Comparison of ENCODE assay signal across 8 cellular contexts in the genomic region with DNA sequence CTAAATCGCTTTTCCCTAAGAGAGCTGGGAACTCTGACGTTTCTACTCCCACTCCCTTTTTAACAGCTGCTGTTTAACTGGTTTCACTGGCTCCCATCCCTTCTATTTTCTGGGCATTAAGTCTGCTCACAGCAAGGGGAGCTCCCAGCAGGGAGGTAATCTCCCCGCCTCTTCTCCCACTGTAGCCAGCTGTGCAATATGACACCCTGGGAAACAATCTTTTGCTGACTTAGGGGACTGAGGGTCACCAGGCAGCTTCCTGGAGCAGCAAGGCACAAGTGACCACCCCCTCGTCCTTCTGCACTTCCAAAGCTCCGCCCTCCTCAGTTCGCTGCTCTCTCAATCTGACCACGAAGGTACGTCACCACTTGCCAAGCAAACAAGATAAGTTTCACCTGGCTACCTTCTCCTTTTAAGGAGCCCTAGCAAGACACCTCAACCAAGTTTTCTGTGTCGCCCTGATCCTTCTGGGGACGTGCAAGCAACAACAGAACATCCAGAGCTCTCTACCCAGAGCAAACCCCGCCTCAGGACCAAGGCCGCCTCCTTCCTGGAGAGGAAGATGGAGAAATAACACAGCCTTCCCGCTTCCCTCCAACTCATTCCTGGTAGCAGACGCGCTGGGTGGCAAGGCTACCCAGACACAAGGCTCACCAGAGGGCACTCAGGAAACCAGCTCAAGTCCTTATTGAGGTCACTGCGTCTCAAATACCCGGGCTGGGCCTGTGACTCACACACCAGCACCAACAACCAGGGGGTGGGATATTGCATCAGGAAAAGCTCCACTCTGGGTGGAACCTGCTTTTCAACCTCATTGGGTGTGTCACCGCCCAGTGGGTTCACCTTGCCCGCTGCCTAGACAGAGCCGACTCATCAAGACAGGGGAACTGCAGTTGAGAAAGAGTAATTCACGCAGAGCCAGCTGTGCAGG.
DNase-seq lines count a peak whose midpoint lies in the region; ATAC-seq, FAIRE-seq and TF ChIP-seq lines count a peak whose summit lies in the region.

No MANE protein-coding gene starts in this region.

- ATAC-seq in foreskin keratinocyte (peak; percentile 94), GM19455 (IDR thresholded peaks at IDR 0.05; ENCODE audit: unreplicated experiment) (no peak)

- H3K4me3 ChIP-seq in osteoblast (ENCODE audit: insufficient read depth, low read length) (peak overlapping the region; percentile 54), transverse colon (no peak overlapping the region)

- H2AFZ ChIP-seq in osteoblast (ENCODE audit: low read length): no peak overlapping the region

- peak; percentile 94 for FAIRE-seq in RCC 7860 (lab: Jason Lieb, UNC)

- H3K27me3 ChIP-seq in foreskin keratinocyte: no peaks in the 10 kb centered on the region
- H3K27me3 ChIP-seq in osteoblast (ENCODE audit: insufficient read depth, low read length): no peaks in the 10 kb centered on the region
- H3K27me3 ChIP-seq in transverse colon: no peaks in the 10 kb centered on the region

- H3K36me3 ChIP-seq in osteoblast (ENCODE audit: insufficient read depth, low read length): no peaks in the 10 kb centered on the region
- H3K36me3 ChIP-seq in transverse colon: no peaks in the 10 kb centered on the region

- H3K4me1 ChIP-seq in foreskin keratinocyte: peaks cover 24% of the 10 kb centered on the region
- H3K4me1 ChIP-seq in osteoblast (ENCODE audit: insufficient read depth, low read length): peaks cover 60% of the 10 kb centered on the region
- H3K4me1 ChIP-seq in transverse colon: peaks cover 55 to 93% (median 63%) of the 10 kb centered on the region in 4 donors

- peak; percentile 10 for TF ChIP-seq POLR2A in transverse colon (IDR thresholded peaks at IDR 0.05)

- WGBS in transverse colon (ENCODE audit: low coverage in 1 of 2), 2 donors: 31 to 43% methylated on average over 2 to 21 of the region's 21 CpGs

- in situ Hi-C loops in transverse colon (cut with MboI; ENCODE audit: low pct_ligation_motif_present in 1 of 4, low pct_unique_long_range_greater_than_20kb in 1 of 4, low sequenced_read_pairs in 3 of 4): no loop called here

- peak; percentile 61 for TF ChIP-seq EP300 in transverse colon (IDR thresholded peaks at IDR 0.05; ENCODE audit: low read depth)

- H3K9me3 ChIP-seq in osteoblast (ENCODE audit: low read depth, low read length): no peaks in the 10 kb centered on the region
- H3K9me3 ChIP-seq in transverse colon: no peaks in the 10 kb centered on the region

- DNase-seq in GDM1 (lab: John Stamatoyannopoulos, UW) (peak; percentile 33), HK-2 (ENCODE audit: unreplicated experiment) (peak; percentile 85), RCC 7860 (ENCODE audit: low spot score) (peak; percentile 95), foreskin keratinocyte (peak; percentile 97 to 98), osteoblast (ENCODE audit: insufficient read length, low spot score, missing footprints) (peak; percentile 96), transverse colon (peak; percentile 90)
- peak; percentile 71 for DNase-seq in activated T-helper 9 cell treated with anti-CD3 and anti-CD28 coated beads, Interleukin-2, amount 50 U/mL, for 16 hours (ENCODE audit: low read depth)

- H3K27ac ChIP-seq in foreskin keratinocyte: peak overlapping the region; percentile 97
- peak overlapping the region; percentile 99 for H3K27ac ChIP-seq in osteoblast (ENCODE audit: low read depth, low read length)
- peak overlapping the region; percentile 83 to 88 (median 84) for H3K27ac ChIP-seq in transverse colon

- H3K4me2 ChIP-seq in osteoblast (ENCODE audit: insufficient read depth, low read length): peak overlapping the region; percentile 70

- intact Hi-C loops in transverse colon (cut with DNase I; ENCODE audit: low total_unique reads): no loop called here

- peaks cover 29% of the 10 kb centered on the region for H4K20me1 ChIP-seq in osteoblast (ENCODE audit: insufficient read depth, low read length)

- peaks cover 91% of the 10 kb centered on the region for H3K79me2 ChIP-seq in osteoblast (ENCODE audit: insufficient read depth, low read length)

- TF ChIP-seq CTCF in foreskin keratinocyte (conservative IDR thresholded peaks at IDR 0.05) (peak; percentile 41), osteoblast (IDR thresholded peaks at IDR 0.05; ENCODE audit: extremely low read depth, low read depth, low read length) (no peak), transverse colon (IDR thresholded peaks at IDR 0.05) (no peak)

Comparison
In these comparisons a context has a peak if more than half of its experiments do, and no peak if none do; other contexts are left out.
1. DNase-seq: peak in every context shown above with its lines; median percentile 98 in foreskin keratinocyte; 96 in osteoblast; 95 in RCC 7860; 90 in transverse colon; 85 in HK-2; 71 in activated T-helper 9 cell treated with anti-CD3 and anti-CD28 coated beads, Interleukin-2, amount 50 U/mL, for 16 hours; 33 in GDM1.